ENCODE assay signal across 27 cellular contexts in the genomic region with DNA sequence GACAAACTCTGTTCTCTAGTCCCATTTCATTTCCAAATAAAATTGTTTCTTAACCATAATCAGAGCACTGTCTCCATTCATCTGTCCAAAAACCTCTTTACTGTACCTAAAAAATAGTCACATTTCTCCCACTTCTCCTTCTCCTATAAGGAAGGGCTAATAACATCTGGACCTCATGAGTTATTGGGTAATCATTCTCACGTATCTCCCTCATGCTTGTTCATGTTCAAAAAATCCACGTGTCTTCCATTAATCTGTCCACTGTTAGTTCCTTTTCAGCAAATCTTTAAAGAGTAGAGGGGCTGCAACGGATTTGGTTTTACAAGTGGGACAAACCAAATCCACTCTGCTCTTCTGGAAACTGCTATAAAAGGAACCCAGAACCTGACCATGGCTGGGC.
"Had no signal": no experiment of that assay in that cellular context is flagged by ENCODE, and none has a peak within 500 bp of the region (broad histone marks: within the 10 kb centered on the region; RNA-seq: fewer than 3 reads in every experiment).

No MANE protein-coding gene starts in this region.

- H3K36me3 ChIP-seq: left lung, lower lobe of right lung, pancreas, prostate gland, suprapubic skin, tibial nerve, uterus had no signal

- H3K4me1 Mint-ChIP-seq: immature natural killer cell; naive thymus-derived CD8-positive, alpha-beta T cell; nephron; neural crest cell; stimulated activated naive B cell treated with anti-CD40 and anti-IgM and Interleukin-4, amounts not matched to agents 10 μg/mL and 1 μg/mL and 100 μg/mL, for 72 hours had no signal

- H3K27ac Mint-ChIP-seq: immature natural killer cell; naive thymus-derived CD8-positive, alpha-beta T cell; nephron; stimulated activated naive B cell treated with anti-CD40 and anti-IgM and Interleukin-4, amounts not matched to agents 10 μg/mL and 1 μg/mL and 100 μg/mL, for 72 hours; stimulated activated naive CD8-positive, alpha-beta T cell treated with anti-CD3 and anti-CD28 coated beads, Interleukin-15, Interleukin-2, amounts not matched to agents 100 ng/mL and 50 ng/mL, for 24 hours; type B pancreatic cell had no signal

- H3K27ac ChIP-seq: left lung, lower lobe of right lung, pancreas, prostate gland, skin epidermis, suprapubic skin, tibial nerve, uterus had no signal

- H3K27me3 ChIP-seq: left lung, pancreas, suprapubic skin, tibial nerve, uterus had no signal

- H3K4me3 Mint-ChIP-seq: immature natural killer cell; naive thymus-derived CD8-positive, alpha-beta T cell; nephron; neural crest cell; stimulated activated naive B cell treated with anti-CD40 and anti-IgM and Interleukin-4, amounts not matched to agents 10 μg/mL and 1 μg/mL and 100 μg/mL, for 72 hours; stimulated activated naive CD8-positive, alpha-beta T cell treated with anti-CD3 and anti-CD28 coated beads, Interleukin-15, Interleukin-2, amounts not matched to agents 100 ng/mL and 50 ng/mL, for 24 hours; type B pancreatic cell had no signal

- DNase-seq: immature natural killer cell; kidney; left colon; left lung; lower lobe of right lung; mammary epithelial cell; mesenchymal stem cell; naive thymus-derived CD8-positive, alpha-beta T cell; nucleus accumbens; pancreas; posterior cingulate gyrus; retina; right cardiac atrium; stimulated activated CD4-positive, alpha-beta T cell treated with anti-CD3 and anti-CD28 coated beads, Interleukin-12 subunit alpha, Interleukin-12 subunit beta, amount 100 ng/mL, for 4 hours; stimulated activated CD4-positive, alpha-beta T cell treated with anti-CD3 and anti-CD28 coated beads, Interleukin-15, amount 100 ng/mL, for 24 hours; stimulated activated CD4-positive, alpha-beta T cell treated with anti-CD3 and anti-CD28 coated beads, Interleukin-2, amount 100 ng/mL, for 24 hours; stimulated activated CD4-positive, alpha-beta T cell treated with anti-CD3 and anti-CD28 coated beads, Interleukin-4, amount 100 ng/mL, for 1 hour; stimulated activated naive B cell treated with anti-CD40 and anti-IgM and Interleukin-4, amounts not matched to agents 10 μg/mL and 1 μg/mL and 100 μg/mL, for 72 hours; uterus had no signal

- H3K4me1 ChIP-seq: left lung, lower lobe of right lung, pancreas, prostate gland, suprapubic skin, tibial nerve, uterus had no signal

- H3K36me3 Mint-ChIP-seq: immature natural killer cell; naive thymus-derived CD8-positive, alpha-beta T cell; stimulated activated naive B cell treated with anti-CD40 and anti-IgM and Interleukin-4, amounts not matched to agents 10 μg/mL and 1 μg/mL and 100 μg/mL, for 72 hours; type B pancreatic cell had no signal

- H3K4me3 ChIP-seq: left lung, lower lobe of right lung, pancreas, prostate gland, skin epidermis, suprapubic skin, tibial nerve, uterus had no signal

- H3K9me3 Mint-ChIP-seq: stimulated activated naive B cell treated with anti-CD40 and anti-IgM and Interleukin-4, amounts not matched to agents 10 μg/mL and 1 μg/mL and 100 μg/mL, for 72 hours; stimulated activated naive CD8-positive, alpha-beta T cell treated with anti-CD3 and anti-CD28 coated beads, Interleukin-15, Interleukin-2, amounts not matched to agents 100 ng/mL and 50 ng/mL, for 24 hours; type B pancreatic cell had no signal

- H3K27me3 Mint-ChIP-seq: type B pancreatic cell had no signal

- H3K9me3 ChIP-seq: left lung, lower lobe of right lung, pancreas, prostate gland, suprapubic skin, tibial nerve, uterus had no signal
